In genomic region chr5:181101930-181102674, GRCh38 we compare ENCODE assay signal across 18 cellular contexts. TPM values are rescaled to one million over a fixed set of nuclear protein-coding genes. Genes with fewer than 3 reads are reported as not detected.
"Had no signal": no experiment of that assay in that cellular context is flagged by ENCODE, and none has a peak within 500 bp of the region (broad histone marks: within the 10 kb centered on the region; RNA-seq: fewer than 3 reads in every experiment).

No MANE protein-coding gene starts in this region.

RNA-seq across cellular contexts. Expression of gene OR2V1, which starts 28.9 kb away (rescaled TPM):
- total RNA-seq: activated CD8-positive, alpha-beta memory T cell treated with anti-CD3 and anti-CD28 coated beads, Interleukin-2, amount 10 ng/mL, durations not matched to agents 7 days and 5 days; activated CD8-positive, alpha-beta T cell treated with anti-CD3 and anti-CD28 coated beads, Interleukin-2, amount 10 ng/mL, durations not matched to agents 7 days and 5 days; activated naive CD8-positive, alpha-beta T cell treated with anti-CD3 and anti-CD28 coated beads for 36 hours; ascending aorta; chondrocyte; esophagus muscularis mucosa; glomerular endothelial cell; heart right ventricle; left lung; lower lobe of right lung; naive thymus-derived CD8-positive, alpha-beta T cell; occipital lobe; pulmonary artery endothelial cell; right atrium auricular region; smooth muscle cell; temporal lobe; tibial nerve; ureter had no signal
- polyA plus RNA-seq: heart right ventricle; naive thymus-derived CD8-positive, alpha-beta T cell; smooth muscle cell had no signal

RNA-seq across cellular contexts. Expression of gene OR2V2, which starts 45.3 kb away (rescaled TPM):
- total RNA-seq: activated CD8-positive, alpha-beta memory T cell treated with anti-CD3 and anti-CD28 coated beads, Interleukin-2, amount 10 ng/mL, durations not matched to agents 7 days and 5 days; activated CD8-positive, alpha-beta T cell treated with anti-CD3 and anti-CD28 coated beads, Interleukin-2, amount 10 ng/mL, durations not matched to agents 7 days and 5 days; activated naive CD8-positive, alpha-beta T cell treated with anti-CD3 and anti-CD28 coated beads for 36 hours; ascending aorta; chondrocyte; esophagus muscularis mucosa; glomerular endothelial cell; heart right ventricle; left lung; lower lobe of right lung; naive thymus-derived CD8-positive, alpha-beta T cell; occipital lobe; pulmonary artery endothelial cell; right atrium auricular region; smooth muscle cell; temporal lobe; tibial nerve; ureter had no signal
- polyA plus RNA-seq: heart right ventricle; naive thymus-derived CD8-positive, alpha-beta T cell; smooth muscle cell had no signal
